In genomic region chr9:94554439-94555331, GRCh38 we compare ENCODE assay signal across 8 cellular contexts. TPM values are rescaled to one million over a fixed set of nuclear protein-coding genes. Genes with fewer than 3 reads are reported as not detected.
DNase-seq lines count a peak whose midpoint lies in the region; ATAC-seq, FAIRE-seq and TF ChIP-seq lines count a peak whose summit lies in the region.

Gene PCAT7 (plus strand): TSS chr9:94555083.

- no peaks in the 10 kb centered on the region for H3K9me3 Mint-ChIP-seq in stimulated activated effector memory CD8-positive, alpha-beta T cell treated with anti-CD3 and anti-CD28 coated beads, Interleukin-12 subunit alpha, Interleukin-12 subunit beta, amount 100 ng/mL, for 72 hours

- no peak within 1 kb of the TSS for H3K9ac ChIP-seq in OCI-LY1 (ENCODE audit: low read length)
- no peak within 1 kb of the TSS for H3K9ac ChIP-seq in GM12878 (ENCODE audit: control insufficient read depth, insufficient read depth, low read length)

- peak; percentile 100 for ATAC-seq in GM12878
- ATAC-seq in stimulated activated effector memory CD8-positive, alpha-beta T cell treated with anti-CD3 and anti-CD28 coated beads, Interleukin-12 subunit alpha, Interleukin-12 subunit beta, amount 100 ng/mL, for 72 hours = peak; percentile 92
- no peak for ATAC-seq in GM21367 (IDR thresholded peaks at IDR 0.05; ENCODE audit: unreplicated experiment)

- no peaks in the 10 kb centered on the region for H3K79me2 ChIP-seq in OCI-LY1 (ENCODE audit: insufficient read depth, low read length)
- no peaks in the 10 kb centered on the region for H3K79me2 ChIP-seq in GM12878 (ENCODE audit: control insufficient read depth, insufficient read depth, low read length)

- TF ChIP-seq CTCF in LNCAP (IDR thresholded peaks at IDR 0.05) (peak; percentile 65), OCI-LY1 (IDR thresholded peaks at IDR 0.05; ENCODE audit: low read length) (peak; percentile 84), GM12878 (IDR thresholded peaks at IDR 0.05 in 2 of 3, conservative IDR thresholded peaks at IDR 0.05 in 1 of 3; ENCODE audit: control insufficient read depth in 2 of 3, extremely low read depth in 1 of 3, insufficient read depth in 1 of 3, low read depth in 3 of 3, low read length in 3 of 3) (peak; percentile 28 to 54 (median 52); a peak in 4 of 6 replicates)

- no peaks in the 10 kb centered on the region for H3K27me3 ChIP-seq in OCI-LY1 (ENCODE audit: insufficient read depth, low read length)
- no peaks in the 10 kb centered on the region; a peak in 1 of 4 replicates for H3K27me3 ChIP-seq in GM12878 (replicated peaks in 1 of 2; ENCODE audit: control insufficient read depth in 2 of 2, insufficient read depth in 2 of 2, low read length in 1 of 2)

- H3K4me1 ChIP-seq in OCI-LY1 (ENCODE audit: insufficient read depth, low read length, severe bottlenecking) (peaks cover 6% of the 10 kb centered on the region), GM12878 (ENCODE audit: control insufficient read depth, insufficient read depth, low read length) (no peaks in the 10 kb centered on the region)

- SMC1A ChIA-PET in GM12878 (lab: Charles Lee; ENCODE audit: uncharacterized antibody, unreplicated experiment) = interaction anchor here (0.7 to 1.6 kb wide), 7 partner anchors 43 to 478 kb away, joined by 3 to 5 read pairs (median 3); no protein-coding TSS in a partner anchor

- no peaks in the 10 kb centered on the region for H3K4me1 Mint-ChIP-seq in stimulated activated effector memory CD8-positive, alpha-beta T cell treated with anti-CD3 and anti-CD28 coated beads, Interleukin-12 subunit alpha, Interleukin-12 subunit beta, amount 100 ng/mL, for 72 hours

- no peak within 1 kb of the TSS for H2AFZ ChIP-seq in OCI-LY1 (ENCODE audit: low read length)
- H2AFZ ChIP-seq in GM12878 (ENCODE audit: control insufficient read depth, low read depth, low read length) = no peak within 1 kb of the TSS

- no peaks in the 10 kb centered on the region for H3K9me2 ChIP-seq in OCI-LY1 (ENCODE audit: low read depth, low read length)

- POLR2A ChIA-PET in GM12878 (lab: Charles Lee) = no interaction called here

- H3K9me3 ChIP-seq in OCI-LY1 (ENCODE audit: low read length) = peaks cover 5% of the 10 kb centered on the region; the same call in 1 of the 2 replicates
- H3K9me3 ChIP-seq in GM12878 (replicated peaks; ENCODE audit: control insufficient read depth, insufficient read depth, low read length) = no peaks in the 10 kb centered on the region

- peak; percentile 44; the same call in 1 of the 2 replicates for TF ChIP-seq RAD21 in GM12878 (IDR thresholded peaks at IDR 0.05; ENCODE audit: insufficient read depth, low read depth, low read length)

- peak; percentile 30 for DNase-seq in EL
- DNase-seq in GM12878 (ENCODE audit: low read depth, low spot score) = peak; percentile 12
- DNase-seq in kidney tubule cell (ENCODE audit: low spot score) = peak; percentile 86
- peak; percentile 15 to 55 for DNase-seq in stimulated activated effector memory CD8-positive, alpha-beta T cell treated with anti-CD3 and anti-CD28 coated beads, Interleukin-12 subunit alpha, Interleukin-12 subunit beta, amount 100 ng/mL, for 72 hours (ENCODE audit: low spot score in 2 of 2)
- DNase-seq in medulla oblongata (ENCODE audit: extremely low spot score) = no peak

- H3F3A ChIP-seq in OCI-LY1 (ENCODE audit: insufficient read depth, low read length) = no peaks in the 10 kb centered on the region

- in situ Hi-C loops in GM12878 (cut with MboI) = no loop called here

- TF ChIP-seq POLR2A in GM12878 (IDR thresholded peaks at IDR 0.05; ENCODE audit: low read depth, low read length) = no peak

- TF ChIP-seq EP300 in GM12878 (IDR thresholded peaks at IDR 0.05; ENCODE audit: borderline replicate concordance in 1 of 2, control insufficient read depth in 1 of 2, low read depth in 2 of 2, low read length in 2 of 2) = no peak

- no peak within 1 kb of the TSS for H3K27ac Mint-ChIP-seq in stimulated activated effector memory CD8-positive, alpha-beta T cell treated with anti-CD3 and anti-CD28 coated beads, Interleukin-12 subunit alpha, Interleukin-12 subunit beta, amount 100 ng/mL, for 72 hours

- intact Hi-C loops in GM12878 (cut with micrococcal nuclease; ENCODE audit: unreplicated experiment) = loop anchor here (1.0 to 10.0 kb wide), 3 partner anchors 49 to 580 kb away; no protein-coding TSS in a partner anchor

- H3K36me3 Mint-ChIP-seq in stimulated activated effector memory CD8-positive, alpha-beta T cell treated with anti-CD3 and anti-CD28 coated beads, Interleukin-12 subunit alpha, Interleukin-12 subunit beta, amount 100 ng/mL, for 72 hours = no peaks in the 10 kb centered on the region

- CTCF ChIA-PET in GM12878 (lab: Yijun Ruan, JAX) = interaction anchor here (0.7 to 1.6 kb wide), 8 partner anchors 28 to 69 kb away, joined by 3 to 7 read pairs (median 4); no protein-coding TSS in a partner anchor

- H3K36me3 ChIP-seq in OCI-LY1 (ENCODE audit: insufficient read depth, low read length) (no peaks in the 10 kb centered on the region), GM12878 (ENCODE audit: control insufficient read depth in 2 of 2, insufficient read depth in 2 of 2, low read length in 1 of 2) (no peaks in the 10 kb centered on the region)

- H4K20me1 ChIP-seq in OCI-LY1 (ENCODE audit: insufficient read depth, low read length) (no peaks in the 10 kb centered on the region), GM12878 (ENCODE audit: control insufficient read depth, insufficient read depth) (no peaks in the 10 kb centered on the region)

- 73% methylated on average over 40 of the region's 40 CpGs for WGBS in GM12878 (ENCODE audit: insufficient coverage, insufficient replicate concordance, low lambda C conversion rate, missing lambda C conversion rate)

- H3K4me2 ChIP-seq in OCI-LY1 (ENCODE audit: low read length) = peak within 1 kb of the TSS; percentile 35
- H3K4me2 ChIP-seq in GM12878 (ENCODE audit: control insufficient read depth, insufficient read depth) = no peak within 1 kb of the TSS

- no peak for FAIRE-seq in GM12878 (lab: Jason Lieb, UNC)

- H3K4me3 ChIP-seq in OCI-LY1 (ENCODE audit: low read depth, low read length, poor library complexity, severe bottlenecking) (peak within 1 kb of the TSS; percentile 13), GM12878 (no peak within 1 kb of the TSS)

- H3K27ac ChIP-seq in OCI-LY1 (ENCODE audit: low read depth, low read length, poor library complexity, severe bottlenecking) (no peak within 1 kb of the TSS), GM12878 (ENCODE audit: control insufficient read depth, insufficient read depth) (no peak within 1 kb of the TSS)

- no peak within 1 kb of the TSS for H3K4me3 Mint-ChIP-seq in stimulated activated effector memory CD8-positive, alpha-beta T cell treated with anti-CD3 and anti-CD28 coated beads, Interleukin-12 subunit alpha, Interleukin-12 subunit beta, amount 100 ng/mL, for 72 hours

- RAD21 ChIA-PET in GM12878 (lab: Charles Lee; ENCODE audit: unreplicated experiment) = interaction anchor here (0.6 to 1.2 kb wide), 7 partner anchors 10 to 577 kb away, joined by 3 to 6 read pairs (median 3); no protein-coding TSS in a partner anchor

- no TSS peak for BruUV-seq in GM12878 (replicated peaks; lab: Mats Ljungman, UMichigan)

TF ChIP-seq in GM12878, 131 proteins besides CTCF, POLR2A, EP300 and RAD21 (continues in another document):
- peak; percentile 77 for TF ChIP-seq RUNX3 (IDR thresholded peaks at IDR 0.05; ENCODE audit: low read length)
- TF ChIP-seq IKZF1 (conservative IDR thresholded peaks at IDR 0.05) = peak; percentile 20; the same call in 1 of the 2 replicates
- peak; percentile 62; the same call in 1 of the 2 replicates for TF ChIP-seq CBFB (IDR thresholded peaks at IDR 0.05; ENCODE audit: low read depth)
- TF ChIP-seq BHLHE40 (IDR thresholded peaks at IDR 0.05; ENCODE audit: borderline replicate concordance in 1 of 2, low read depth in 2 of 2, low read length in 1 of 2) = peak in 1 of 2 experiments; percentile 30; a peak in 2 of 4 replicates
- TF ChIP-seq DPF2 (IDR thresholded peaks at IDR 0.05) = peak; percentile 27; the same call in 1 of the 2 replicates
- peak; percentile 68 for TF ChIP-seq MLLT1 (IDR thresholded peaks at IDR 0.05)
- peak; percentile 17; the same call in 1 of the 2 replicates for TF ChIP-seq LARP7 (IDR thresholded peaks at IDR 0.05)
- TF ChIP-seq SMC3 (IDR thresholded peaks at IDR 0.05; ENCODE audit: borderline replicate concordance, low read length) = peak; percentile 62; the same call in 1 of the 2 replicates

RNA-seq across cellular contexts. Expression of gene PCAT7, which starts in this region (rescaled TPM):
- not detected in 2 replicates for total RNA-seq in GM12878 (2013; cell fraction: nucleolus; rRNA removed)
- total RNA-seq in GM12878 (2014; rRNA removed) = not detected in 2 replicates
- not detected in 2 replicates for total RNA-seq in GM12878 (2014; rRNA removed; fragmentation: Illumina TruSeq; extraction: Trizol)
- not detected in 2 replicates for total RNA-seq in GM12878 (2021)
- polyA plus RNA-seq in GM12878 (2011; ENCODE audit: low read depth) = not detected
- polyA plus RNA-seq in GM12878 (2011; rRNA removed) = not detected in 2 replicates
- polyA plus RNA-seq in GM12878 (2011; cell fraction: cytosol; rRNA removed) = not detected in 2 replicates
- not detected in 2 replicates for polyA plus RNA-seq in GM12878 (2011; cell fraction: nucleus; rRNA removed)
- 0.04 TPM in 2 replicates for polyA plus RNA-seq in GM12878 (2012)
- not detected in 2 replicates for polyA plus RNA-seq in GM12878 (2014; fragmentation: Illumina TruSeq; extraction: Trizol)
- under 1 TPM in 1 of 2 experiments, not detected in 1; 0.04 TPM for polyA plus RNA-seq in GM12878 (2014; fragmentation: Nextera tagmentation; extraction: Ambion mirVana)
- not detected in 2 replicates for polyA plus RNA-seq in GM12878 (2014; rRNA removed)
- not detected for polyA plus RNA-seq in GM12878 (2016; fragmentation: Nextera tagmentation; extraction: Ambion mirVana)
- not detected in 2 replicates for polyA minus RNA-seq in GM12878 (2011; rRNA and poly(A)+ RNA removed)
- polyA minus RNA-seq in GM12878 (2011; cell fraction: cytosol; rRNA and poly(A)+ RNA removed) = not detected in 2 replicates
- polyA minus RNA-seq in GM12878 (2011; cell fraction: nucleus; rRNA and poly(A)+ RNA removed) = not detected in 2 replicates

Comparison
In these comparisons a context has a peak if more than half of its experiments do, and no peak if none do; other contexts are left out.
1. Peak in DNase-seq and ATAC-seq in GM12878; RNA of the gene not detected or under 1 TPM.